Comparison of ENCODE assay signal across 13 cellular contexts in the genomic region with DNA sequence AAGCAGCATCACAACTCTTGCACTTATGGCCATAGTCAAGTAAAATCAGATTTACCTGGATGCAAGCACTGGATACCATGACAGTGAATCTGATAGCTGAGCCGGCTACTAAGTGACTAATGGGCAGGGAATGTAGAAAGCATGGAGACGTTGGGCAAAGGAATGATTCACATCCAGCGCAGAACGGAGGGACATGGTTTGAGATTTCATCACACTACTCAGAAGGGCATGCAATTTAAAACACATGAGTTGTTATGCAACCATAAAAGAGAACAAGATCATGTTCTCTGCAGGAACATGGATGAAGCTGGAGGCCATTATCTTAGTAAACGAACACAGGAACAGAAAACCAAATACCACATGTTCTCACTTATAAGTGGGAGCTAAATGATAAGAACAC.
DNase-seq lines count a peak whose midpoint lies in the region; ATAC-seq and TF ChIP-seq lines count a peak whose summit lies in the region.
"Had no signal": no experiment of that assay in that cellular context is flagged by ENCODE, and none has a peak within 500 bp of the region (broad histone marks: within the 10 kb centered on the region; RNA-seq: fewer than 3 reads in every experiment).

No MANE protein-coding gene starts in this region.

- H3K27me3 ChIP-seq in ACC112 (ENCODE audit: insufficient read depth, low read length) (no peaks in the 10 kb centered on the region), ascending aorta (no peaks in the 10 kb centered on the region)
- H3K27me3 ChIP-seq: suprapubic skin had no signal

- H3K4me3 ChIP-seq in ACC112 (ENCODE audit: low read depth, low read length) (peak overlapping the region; percentile 37; the same call in 1 of the 2 replicates), ascending aorta (no peak overlapping the region)
- H3K4me3 ChIP-seq: coronary artery, suprapubic skin had no signal

- H3K27ac ChIP-seq in ACC112 (ENCODE audit: low read depth, low read length) = peak overlapping the region; percentile 82
- no peak overlapping the region for H3K27ac ChIP-seq in ascending aorta
- H3K27ac ChIP-seq in caudate nucleus (ENCODE audit: low read depth, low read length) = no peak overlapping the region
- H3K27ac ChIP-seq: KMS-11, suprapubic skin had no signal

- DNase-seq in LoVo (ENCODE audit: low spot score) (peak; percentile 37), ascending aorta (ENCODE audit: low spot score in 2 of 2) (peak; percentile 24 to 69), kidney tubule cell (ENCODE audit: low spot score) (peak; percentile 95), caudate nucleus (lab: John Stamatoyannopoulos, UW) (no peak)
- no peak for DNase-seq in activated naive CD4-positive, alpha-beta T cell treated with Interleukin-2 at 50 U/mL for 16 hours
- DNase-seq: activated CD8-positive, alpha-beta memory T cell treated with anti-CD3 and anti-CD28 coated beads for 24 hours; left ventricle myocardium superior had no signal

- intact Hi-C loops in ascending aorta (cut with DNase I) = no loop called here

- no peak for TF ChIP-seq CTCF in ascending aorta (IDR thresholded peaks at IDR 0.05)

- peaks cover 20% of the 10 kb centered on the region for H3K4me1 ChIP-seq in ACC112 (ENCODE audit: control insufficient read depth, insufficient read depth, low read length, unreplicated experiment)
- no peaks in the 10 kb centered on the region for H3K4me1 ChIP-seq in ascending aorta
- H3K4me1 ChIP-seq: suprapubic skin had no signal

- H3K36me3 ChIP-seq in ACC112 (ENCODE audit: insufficient read depth, low read length) (no peaks in the 10 kb centered on the region), ascending aorta (no peaks in the 10 kb centered on the region)
- H3K36me3 ChIP-seq: suprapubic skin had no signal

- ATAC-seq in HG03135 (IDR thresholded peaks at IDR 0.05; ENCODE audit: unreplicated experiment) (no peak), GM19395 (IDR thresholded peaks at IDR 0.05; ENCODE audit: unreplicated experiment) (no peak)
- ATAC-seq: left ventricle myocardium superior had no signal

- H3K9me3 ChIP-seq in ascending aorta = no peaks in the 10 kb centered on the region
- H3K9me3 ChIP-seq: suprapubic skin had no signal

- H2AFZ ChIP-seq in ACC112 (ENCODE audit: low read length, unreplicated experiment) = peak overlapping the region; percentile 55

- H3K79me2 ChIP-seq in ACC112 (ENCODE audit: control insufficient read depth, insufficient read depth, low read length, unreplicated experiment) = no peaks in the 10 kb centered on the region

Comparison
In these comparisons a context has a peak if more than half of its experiments do, and no peak if none do; other contexts are left out.
1. DNase-seq: peak in LoVo (single experiment), ascending aorta (2 of 2) and kidney tubule cell (single experiment); none in activated naive CD4-positive, alpha-beta T cell treated with Interleukin-2 at 50 U/mL for 16 hours (single experiment) and caudate nucleus (0 of 61).